Comparison of ENCODE assay signal across 21 cellular contexts in the genomic region with DNA sequence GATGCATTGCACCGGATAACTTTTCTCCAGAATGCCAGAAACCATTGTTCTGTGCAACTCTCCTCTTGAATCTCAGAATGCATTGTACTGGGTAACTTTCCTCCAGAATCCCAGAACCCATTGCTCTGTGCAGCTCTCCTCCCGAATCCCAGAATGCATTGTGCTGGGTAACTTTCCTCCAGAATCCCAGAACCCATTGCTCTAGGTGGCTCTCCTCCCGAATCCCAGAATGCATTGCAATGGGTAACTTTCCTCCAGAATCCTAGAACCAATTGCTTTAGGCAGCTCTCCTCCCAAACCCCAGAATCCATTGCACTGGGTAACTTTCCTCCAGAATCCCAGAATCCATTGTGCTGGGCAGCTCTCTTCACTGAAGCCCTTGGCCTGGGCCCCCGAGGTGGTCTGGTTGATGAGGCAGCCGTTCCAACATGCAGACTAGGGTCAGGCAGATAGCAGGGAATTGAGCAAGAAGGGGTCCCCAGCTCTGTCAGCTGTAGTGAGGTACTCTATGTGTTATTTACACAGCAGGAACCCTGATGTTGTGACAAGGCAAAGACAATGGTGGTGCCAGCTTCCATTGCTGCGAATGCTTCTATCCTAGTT. TPM values are rescaled to one million over a fixed set of nuclear protein-coding genes. Genes with fewer than 3 reads are reported as not detected.
A peak's percentile ranks its signal among the peaks of the same experiment; 100 is the strongest.
DNase-seq lines count a peak whose midpoint lies in the region; ATAC-seq and TF ChIP-seq lines count a peak whose summit lies in the region.
"Had no signal": no experiment of that assay in that cellular context is flagged by ENCODE, and none has a peak within 500 bp of the region (broad histone marks: within the 10 kb centered on the region; RNA-seq: fewer than 3 reads in every experiment).

No MANE protein-coding gene starts in this region.

- H3K4me1 Mint-ChIP-seq in stimulated activated naive CD8-positive, alpha-beta T cell treated with anti-CD3 and anti-CD28 coated beads, Interleukin-15, Interleukin-2, amounts not matched to agents 100 ng/mL and 50 ng/mL, for 24 hours (ENCODE audit: low read depth) = peaks cover 58% of the 10 kb centered on the region
- peaks cover 52% of the 10 kb centered on the region for H3K4me1 Mint-ChIP-seq in stimulated activated naive CD8-positive, alpha-beta T cell treated with anti-CD3 and anti-CD28 coated beads, Interleukin-15, amount 100 ng/mL, for 72 hours
- H3K4me1 Mint-ChIP-seq in naive thymus-derived CD8-positive, alpha-beta T cell = peaks cover 23 to 82% (median 39%) of the 10 kb centered on the region in 4 donors

- intact Hi-C loops in vagina (cut with DNase I) (no loop called here), spleen (cut with DNase I; ENCODE audit: low total_unique reads) (no loop called here)

- 87 to 94% (median 91%) methylated on average over 6 of the region's 6 CpGs for WGBS in spleen, 5 donors

- H3K27ac Mint-ChIP-seq in stimulated activated naive CD8-positive, alpha-beta T cell treated with anti-CD3 and anti-CD28 coated beads, Interleukin-15, Interleukin-2, amounts not matched to agents 100 ng/mL and 50 ng/mL, for 24 hours = peak overlapping the region; percentile 4
- peak overlapping the region in 1 of 2 donors; percentile 27 for H3K27ac Mint-ChIP-seq in stimulated activated naive CD8-positive, alpha-beta T cell treated with anti-CD3 and anti-CD28 coated beads, Interleukin-15, amount 100 ng/mL, for 72 hours
- peak overlapping the region in 5 of 10 donors; percentile 5 to 65 (median 37) for H3K27ac Mint-ChIP-seq in naive thymus-derived CD8-positive, alpha-beta T cell
- H3K27ac Mint-ChIP-seq: activated B cell treated with CpG ODN at 0.5 μM for 24 hours; activated naive CD8-positive, alpha-beta T cell treated with anti-CD3 and anti-CD28 coated beads for 36 hours had no signal

- TF ChIP-seq POLR2A in vagina (IDR thresholded peaks at IDR 0.05) (no peak), spleen (IDR thresholded peaks at IDR 0.05) (no peak)

- H3K36me3 ChIP-seq in RWPE2 (ENCODE audit: low read depth) (peaks cover 100% of the 10 kb centered on the region), vagina (peaks cover 3 to 62% of the 10 kb centered on the region in 2 donors), spleen (peaks cover 0 to 96% (median 38%) of the 10 kb centered on the region in 6 donors)

- H3K9me3 Mint-ChIP-seq in stimulated activated naive CD8-positive, alpha-beta T cell treated with anti-CD3 and anti-CD28 coated beads, Interleukin-15, Interleukin-2, amounts not matched to agents 100 ng/mL and 50 ng/mL, for 24 hours = no peaks in the 10 kb centered on the region
- H3K9me3 Mint-ChIP-seq in stimulated activated naive CD8-positive, alpha-beta T cell treated with anti-CD3 and anti-CD28 coated beads, Interleukin-15, amount 100 ng/mL, for 72 hours = no peaks in the 10 kb centered on the region
- H3K9me3 Mint-ChIP-seq in naive thymus-derived CD8-positive, alpha-beta T cell = no peaks in the 10 kb centered on the region
- H3K9me3 Mint-ChIP-seq: activated B cell treated with CpG ODN at 0.5 μM for 24 hours; activated naive CD8-positive, alpha-beta T cell treated with anti-CD3 and anti-CD28 coated beads for 36 hours had no signal

- no peak for DNase-seq in stimulated activated naive CD8-positive, alpha-beta T cell treated with anti-CD3 and anti-CD28 coated beads, Interleukin-15, amount 100 ng/mL, for 72 hours
- DNase-seq in RWPE2 (ENCODE audit: low spot score) (no peak), kidney tubule cell (ENCODE audit: low spot score) (peak; percentile 3), vagina (ENCODE audit: extremely low spot score in 2 of 2) (no peak), spleen (no peak)
- no peak for DNase-seq in stimulated activated CD4-positive, alpha-beta T cell treated with anti-CD3 and anti-CD28 coated beads, Interleukin-1b, Interleukin-23, amount 100 ng/mL, for 48 hours
- no peak for DNase-seq in naive thymus-derived CD8-positive, alpha-beta T cell
- DNase-seq: activated B cell treated with CpG ODN at 0.5 μM for 24 hours; activated CD8-positive, alpha-beta memory T cell treated with anti-CD3 and anti-CD28 coated beads, Interleukin-2, amount 50 U/mL, for 4 hours; activated naive CD8-positive, alpha-beta T cell treated with anti-CD3 and anti-CD28 coated beads for 36 hours; NCI-H1105 treated with DMSO at 0.1 percent for 48 hours; NCI-H2107; NCI-H524; nucleus accumbens; SHP77 treated with DMSO at 0.1 percent for 48 hours; stimulated activated CD4-positive, alpha-beta T cell treated with anti-CD3 and anti-CD28 coated beads, Interleukin-4, amount 100 ng/mL, for 4 hours had no signal

- H3K4me3 Mint-ChIP-seq in stimulated activated naive CD8-positive, alpha-beta T cell treated with anti-CD3 and anti-CD28 coated beads, Interleukin-15, Interleukin-2, amounts not matched to agents 100 ng/mL and 50 ng/mL, for 24 hours = no peak overlapping the region
- peak overlapping the region in 1 of 2 donors; percentile 14 for H3K4me3 Mint-ChIP-seq in stimulated activated naive CD8-positive, alpha-beta T cell treated with anti-CD3 and anti-CD28 coated beads, Interleukin-15, amount 100 ng/mL, for 72 hours
- H3K4me3 Mint-ChIP-seq in naive thymus-derived CD8-positive, alpha-beta T cell = no peak overlapping the region
- H3K4me3 Mint-ChIP-seq: activated B cell treated with CpG ODN at 0.5 μM for 24 hours; activated naive CD8-positive, alpha-beta T cell treated with anti-CD3 and anti-CD28 coated beads for 36 hours had no signal

- peaks cover 64% of the 10 kb centered on the region for H3K36me3 Mint-ChIP-seq in stimulated activated naive CD8-positive, alpha-beta T cell treated with anti-CD3 and anti-CD28 coated beads, Interleukin-15, Interleukin-2, amounts not matched to agents 100 ng/mL and 50 ng/mL, for 24 hours (ENCODE audit: low read depth)
- H3K36me3 Mint-ChIP-seq in naive thymus-derived CD8-positive, alpha-beta T cell = no peaks in the 10 kb centered on the region

- H3K27ac ChIP-seq in RWPE2 (ENCODE audit: poor library complexity, severe bottlenecking) = peak overlapping the region; percentile 94
- peak overlapping the region; percentile 100 for H3K27ac ChIP-seq in vagina
- peak overlapping the region in 1 of 8 donors; percentile 23 for H3K27ac ChIP-seq in spleen
- H3K27ac ChIP-seq: BLaER1, left lung had no signal

- H3K27me3 Mint-ChIP-seq in stimulated activated naive CD8-positive, alpha-beta T cell treated with anti-CD3 and anti-CD28 coated beads, Interleukin-15, Interleukin-2, amounts not matched to agents 100 ng/mL and 50 ng/mL, for 24 hours = no peaks in the 10 kb centered on the region
- H3K27me3 Mint-ChIP-seq in stimulated activated naive CD8-positive, alpha-beta T cell treated with anti-CD3 and anti-CD28 coated beads, Interleukin-15, amount 100 ng/mL, for 72 hours = no peaks in the 10 kb centered on the region
- H3K27me3 Mint-ChIP-seq in naive thymus-derived CD8-positive, alpha-beta T cell = no peaks in the 10 kb centered on the region
- H3K27me3 Mint-ChIP-seq: activated naive CD8-positive, alpha-beta T cell treated with anti-CD3 and anti-CD28 coated beads for 36 hours had no signal

- H3K27me3 ChIP-seq in RWPE2 (ENCODE audit: insufficient read depth, poor library complexity, severe bottlenecking) = no peaks in the 10 kb centered on the region
- no peaks in the 10 kb centered on the region for H3K27me3 ChIP-seq in vagina
- no peaks in the 10 kb centered on the region for H3K27me3 ChIP-seq in spleen (replicated peaks in 1 of 7)
- H3K27me3 ChIP-seq: BLaER1, breast epithelium, dorsolateral prefrontal cortex, left lung had no signal

- POLR2A ChIA-PET in naive thymus-derived CD8-positive, alpha-beta T cell (lab: Charles Lee) = interaction anchor here (0.9 to 2.4 kb wide), 2 partner anchors 9 to 17 kb away, joined by 3 to 9 read pairs; a partner anchor contains a TSS

- ATAC-seq in stimulated activated naive CD8-positive, alpha-beta T cell treated with anti-CD3 and anti-CD28 coated beads, Interleukin-15, amount 100 ng/mL, for 72 hours = no peak
- ATAC-seq in RWPE2 (ENCODE audit: low read depth) = no peak
- no peak for ATAC-seq in naive thymus-derived CD8-positive, alpha-beta T cell

- H3K4me1 ChIP-seq in RWPE2 (ENCODE audit: insufficient read depth, poor library complexity, severe bottlenecking) (peaks cover 49% of the 10 kb centered on the region), vagina (peaks cover 97% of the 10 kb centered on the region), spleen (peaks cover 39 to 100% (median 93%) of the 10 kb centered on the region in 6 donors)

- H3K9me3 ChIP-seq in RWPE2 (ENCODE audit: severe bottlenecking) (no peaks in the 10 kb centered on the region), vagina (no peaks in the 10 kb centered on the region), spleen (no peaks in the 10 kb centered on the region)
- H3K9me3 ChIP-seq: BLaER1, breast epithelium, left lung had no signal

- TF ChIP-seq CTCF in RWPE2 (IDR thresholded peaks at IDR 0.05; ENCODE audit: poor library complexity, severe bottlenecking) (no peak), vagina (IDR thresholded peaks at IDR 0.05) (no peak), spleen (IDR thresholded peaks at IDR 0.05 in 8 of 11, conservative IDR thresholded peaks at IDR 0.05 in 3 of 11) (no peak)

- H3K4me3 ChIP-seq in RWPE2 (ENCODE audit: severe bottlenecking) = no peak overlapping the region
- H3K4me3 ChIP-seq in vagina = peak overlapping the region in 1 of 2 donors; percentile 93
- H3K4me3 ChIP-seq in spleen = no peak overlapping the region
- H3K4me3 ChIP-seq: BLaER1, dorsolateral prefrontal cortex, left lung had no signal

RNA-seq across cellular contexts. Expression of a gene that starts 9.4 kb away (rescaled TPM):
- total RNA-seq in vagina = 213 TPM
- total RNA-seq in spleen = 100 to 1,000 TPM in 3 of 7 donors, 10 to 100 TPM in 4; 53.0 to 134 (median 97.1) TPM
- polyA plus RNA-seq in spleen = 10 to 100 TPM in 1 of 3 donors, 1 to 10 TPM in 2; 3.2 to 14.8 (median 4.7) TPM
- total RNA-seq in naive thymus-derived CD8-positive, alpha-beta T cell = 1 to 10 TPM; 1.2 to 1.6 TPM
- polyA plus RNA-seq in naive thymus-derived CD8-positive, alpha-beta T cell = 1 to 10 TPM in 1 of 3 donors, under 1 TPM in 2; 0.46 to 6.5 (median 0.85) TPM

Comparison
In these comparisons a context has a peak if more than half of its experiments do, and no peak if none do; other contexts are left out.
1. RNA of a gene that starts 9.4 kb away (total RNA-seq): 213 TPM in vagina (single experiment) and 53.0 to 134 TPM in spleen; 1.2 to 1.6 TPM in naive thymus-derived CD8-positive, alpha-beta T cell; every median in the first group is over 10 times any median in the second.